Comparison of ENCODE assay signal across 15 cellular contexts in genomic region chr14:49617846-49618519, GRCh38. TPM values are rescaled to one million over a fixed set of nuclear protein-coding genes. Genes with fewer than 3 reads are reported as not detected.
A peak's percentile ranks its signal among the peaks of the same experiment; 100 is the strongest.
DNase-seq lines count a peak whose midpoint lies in the region; ATAC-seq and TF ChIP-seq lines count a peak whose summit lies in the region.
"Had no signal": no experiment of that assay in that cellular context is flagged by ENCODE, and none has a peak within 500 bp of the region (broad histone marks: within the 10 kb centered on the region; RNA-seq: fewer than 3 reads in every experiment).

No MANE protein-coding gene starts in this region.

- peaks cover 12% of the 10 kb centered on the region; the same call in 1 of the 2 replicates for H3F3A ChIP-seq in Loucy (ENCODE audit: low read depth)

- no peaks in the 10 kb centered on the region for H3K9me3 ChIP-seq in CD8-positive, alpha-beta memory T cell (ENCODE audit: low read length)
- H3K9me3 ChIP-seq in Loucy (ENCODE audit: insufficient read depth, low read depth, low read length): no peaks in the 10 kb centered on the region
- H3K9me3 ChIP-seq: SJSA1 had no signal

- H4K20me1 ChIP-seq in Loucy (ENCODE audit: insufficient read depth, low read length, poor library complexity, severe bottlenecking): peaks cover 55% of the 10 kb centered on the region

- H3K9me2 ChIP-seq in Loucy (replicated peaks; ENCODE audit: low read depth, low read length): no peaks in the 10 kb centered on the region

- peaks cover 0 to 59% (median 11%) of the 10 kb centered on the region in 3 donors for H3K36me3 Mint-ChIP-seq in CD8-positive, alpha-beta memory T cell
- peaks cover 16% of the 10 kb centered on the region for H3K36me3 Mint-ChIP-seq in activated naive CD8-positive, alpha-beta T cell
- peaks cover 33% of the 10 kb centered on the region for H3K36me3 Mint-ChIP-seq in nephron (ENCODE audit: low read depth)

- no peak overlapping the region for H3K4me3 ChIP-seq in CD8-positive, alpha-beta memory T cell (ENCODE audit: low read length)
- peak overlapping the region; percentile 91 for H3K4me3 ChIP-seq in Loucy (ENCODE audit: low read length, poor library complexity, severe bottlenecking)
- H3K4me3 ChIP-seq: SJSA1 had no signal

- POLR2A ChIA-PET in CD8-positive, alpha-beta memory T cell (lab: Charles Lee): interaction anchor here (0.5 to 1.6 kb wide), 2 partner anchors 14 to 19 kb away, joined by 5 read pairs; partner anchors contain the start of gene LRR1

- H3K36me3 ChIP-seq in CD8-positive, alpha-beta memory T cell (ENCODE audit: insufficient read depth, low read length): peaks cover 5% of the 10 kb centered on the region
- H3K36me3 ChIP-seq in Loucy (ENCODE audit: insufficient read depth, low read length): peaks cover 22% of the 10 kb centered on the region; the same call in 1 of the 2 replicates

- H3K9me3 Mint-ChIP-seq in CD8-positive, alpha-beta memory T cell: no peaks in the 10 kb centered on the region
- H3K9me3 Mint-ChIP-seq in activated naive CD8-positive, alpha-beta T cell (ENCODE audit: low read depth): no peaks in the 10 kb centered on the region
- no peaks in the 10 kb centered on the region for H3K9me3 Mint-ChIP-seq in nephron

- H3K27ac Mint-ChIP-seq in CD8-positive, alpha-beta memory T cell: peak overlapping the region; percentile 31 to 100 (median 98)
- H3K27ac Mint-ChIP-seq in activated naive CD8-positive, alpha-beta T cell: peak overlapping the region; percentile 47
- H3K27ac Mint-ChIP-seq in nephron: peak overlapping the region in 2 of 3 experiments; percentile 10 to 63

- no peak overlapping the region for H2AFZ ChIP-seq in Loucy (ENCODE audit: low read length)

- ATAC-seq in GM18519 (IDR thresholded peaks at IDR 0.05; ENCODE audit: low FRiP score, unreplicated experiment): no peak

- H3K27ac ChIP-seq in CD8-positive, alpha-beta memory T cell (ENCODE audit: low read depth, low read length): no peak overlapping the region
- H3K27ac ChIP-seq: SJSA1 had no signal

- H3K27me3 ChIP-seq in CD8-positive, alpha-beta memory T cell (ENCODE audit: insufficient read depth, low read length, poor library complexity, severe bottlenecking): no peaks in the 10 kb centered on the region
- H3K27me3 ChIP-seq in Loucy (ENCODE audit: insufficient read depth, low read length, poor library complexity, severe bottlenecking): no peaks in the 10 kb centered on the region
- H3K27me3 ChIP-seq: SJSA1 had no signal

- peaks cover 74% of the 10 kb centered on the region for H3K79me2 ChIP-seq in Loucy (ENCODE audit: insufficient read depth, low read length)

- CTCF ChIA-PET in CD8-positive, alpha-beta memory T cell (lab: Charles Lee): interaction anchor here (1.3 kb wide), 1 partner anchor 16 kb away, joined by 4 read pairs; no protein-coding TSS in a partner anchor

- DNase-seq in CD8-positive, alpha-beta memory T cell: no peak
- DNase-seq in NCI-H1092 treated with DMSO at 0.1 percent for 48 hours (lab: John Stamatoyannopoulos, UW) (no peak), AG08396 (ENCODE audit: low spot score) (no peak)
- DNase-seq: activated CD4-positive, alpha-beta T cell treated with anti-CD3 and anti-CD28 coated beads, Interleukin-2, amount 50 U/mL, for 4 hours; anterior cingulate cortex; DMS53; effector CD8-positive, alpha-beta T cell; NCI-H510A treated with DMSO at 0.1 percent for 48 hours; posterior cingulate gyrus; stimulated activated CD4-positive, alpha-beta T cell treated with anti-CD3 and anti-CD28 coated beads, Interleukin-4, amount 100 ng/mL, for 1 hour had no signal

- peak overlapping the region; percentile 75 for H3K4me2 ChIP-seq in Loucy (ENCODE audit: low read depth, low read length, poor library complexity, severe bottlenecking)

- peak overlapping the region in 6 of 7 donors; percentile 16 to 99 (median 65) for H3K4me3 Mint-ChIP-seq in CD8-positive, alpha-beta memory T cell
- H3K4me3 Mint-ChIP-seq in activated naive CD8-positive, alpha-beta T cell: peak overlapping the region; percentile 97
- peak overlapping the region; percentile 18 to 77 (median 19) for H3K4me3 Mint-ChIP-seq in nephron

- no peak for TF ChIP-seq CTCF in Loucy (conservative IDR thresholded peaks at IDR 0.05; ENCODE audit: low read length)
- no peak for TF ChIP-seq CTCF in nephron (IDR thresholded peaks at IDR 0.05; ENCODE audit: unreplicated experiment in 3 of 3)

- peaks cover 41 to 46% (median 43%) of the 10 kb centered on the region in 3 donors for H3K4me1 Mint-ChIP-seq in CD8-positive, alpha-beta memory T cell
- H3K4me1 Mint-ChIP-seq in activated naive CD8-positive, alpha-beta T cell (ENCODE audit: low read depth): peaks cover 43% of the 10 kb centered on the region
- peaks cover 37% of the 10 kb centered on the region for H3K4me1 Mint-ChIP-seq in nephron

- H3K4me1 ChIP-seq in CD8-positive, alpha-beta memory T cell (ENCODE audit: insufficient read depth, low read length): peaks cover 34% of the 10 kb centered on the region
- peaks cover 31% of the 10 kb centered on the region for H3K4me1 ChIP-seq in Loucy (ENCODE audit: insufficient read depth, low read length, poor library complexity, severe bottlenecking)

- H3K9ac ChIP-seq in Loucy (ENCODE audit: low read depth, low read length, poor library complexity, severe bottlenecking): no peak overlapping the region

- no peaks in the 10 kb centered on the region for H3K27me3 Mint-ChIP-seq in CD8-positive, alpha-beta memory T cell
- H3K27me3 Mint-ChIP-seq in activated naive CD8-positive, alpha-beta T cell: no peaks in the 10 kb centered on the region
- H3K27me3 Mint-ChIP-seq in nephron (ENCODE audit: low read depth): no peaks in the 10 kb centered on the region

RNA-seq across cellular contexts. Expression of gene RPL36AL, which starts 2.4 kb away (rescaled TPM):
- 100 to 1,000 TPM; 236 to 273 TPM for total RNA-seq in CD8-positive, alpha-beta memory T cell
- 709 TPM for polyA plus RNA-seq in CD8-positive, alpha-beta memory T cell

RNA-seq across cellular contexts. Expression of gene MGAT2, which starts 2.6 kb away (rescaled TPM):
- 10 to 100 TPM; 57.7 to 60.2 TPM for total RNA-seq in CD8-positive, alpha-beta memory T cell
- polyA plus RNA-seq in CD8-positive, alpha-beta memory T cell: 49.1 TPM

RNA-seq across cellular contexts. Expression of gene DNAAF2, which starts 17.1 kb away (rescaled TPM):
- total RNA-seq in CD8-positive, alpha-beta memory T cell: 10 to 100 TPM; 17.6 to 18.2 TPM
- 21.7 TPM for polyA plus RNA-seq in CD8-positive, alpha-beta memory T cell

RNA-seq across cellular contexts. Expression of gene LRR1, which starts 19.2 kb away (rescaled TPM):
- 10 to 100 TPM; 51.1 to 52.2 TPM for total RNA-seq in CD8-positive, alpha-beta memory T cell
- polyA plus RNA-seq in CD8-positive, alpha-beta memory T cell: 13.0 TPM

RNA-seq across cellular contexts. Expression of gene RPS29, which starts 31.8 kb away (rescaled TPM):
- total RNA-seq in CD8-positive, alpha-beta memory T cell: 1,000 to 10,000 TPM; 1,908 to 2,102 TPM
- 8,830 TPM for polyA plus RNA-seq in CD8-positive, alpha-beta memory T cell

Comparison
In these comparisons a context has a peak if more than half of its experiments do, and no peak if none do; other contexts are left out.
1. H3K27ac Mint-ChIP-seq: peak in every context shown above with its lines; median percentile 98 in CD8-positive, alpha-beta memory T cell; 47 in activated naive CD8-positive, alpha-beta T cell; 36 in nephron.
2. H3K4me3 Mint-ChIP-seq: peak in every context shown above with its lines; median percentile 97 in activated naive CD8-positive, alpha-beta T cell; 65 in CD8-positive, alpha-beta memory T cell; 19 in nephron.